ENCODE assay signal across 10 cellular contexts in genomic region chr5:55836191-55836590, GRCh38. TPM values are rescaled to one million over a fixed set of nuclear protein-coding genes. Genes with fewer than 3 reads are reported as not detected.
"Had no signal": no experiment of that assay in that cellular context is flagged by ENCODE, and none has a peak within 500 bp of the region (broad histone marks: within the 10 kb centered on the region; RNA-seq: fewer than 3 reads in every experiment).

No MANE protein-coding gene starts in this region.

- H3K4me3 ChIP-seq: GM23248, HAP-1, K562 had no signal

- H2AFZ ChIP-seq: GM23248 had no signal

- H3K36me3 ChIP-seq: HAP-1 had no signal

- DNase-seq: GM23248, GOT3, H7, HFFc6, IMR-90, KG1 had no signal

- H3K27ac ChIP-seq: GM23248 had no signal

- H3K9me3 ChIP-seq: HAP-1 had no signal

- H3K9ac ChIP-seq: GM23248 had no signal

- ATAC-seq: HCT116, K562 had no signal

- H3K4me1 ChIP-seq: HAP-1 had no signal

RNA-seq across cellular contexts. Expression of gene IL31RA, which starts 15.0 kb away (rescaled TPM):
- total RNA-seq: GM23248, H7, HT-29, K562 had no signal
- polyA plus RNA-seq: K562 had no signal
